Comparison of ENCODE assay signal across 1 cellular context in the genomic region with DNA sequence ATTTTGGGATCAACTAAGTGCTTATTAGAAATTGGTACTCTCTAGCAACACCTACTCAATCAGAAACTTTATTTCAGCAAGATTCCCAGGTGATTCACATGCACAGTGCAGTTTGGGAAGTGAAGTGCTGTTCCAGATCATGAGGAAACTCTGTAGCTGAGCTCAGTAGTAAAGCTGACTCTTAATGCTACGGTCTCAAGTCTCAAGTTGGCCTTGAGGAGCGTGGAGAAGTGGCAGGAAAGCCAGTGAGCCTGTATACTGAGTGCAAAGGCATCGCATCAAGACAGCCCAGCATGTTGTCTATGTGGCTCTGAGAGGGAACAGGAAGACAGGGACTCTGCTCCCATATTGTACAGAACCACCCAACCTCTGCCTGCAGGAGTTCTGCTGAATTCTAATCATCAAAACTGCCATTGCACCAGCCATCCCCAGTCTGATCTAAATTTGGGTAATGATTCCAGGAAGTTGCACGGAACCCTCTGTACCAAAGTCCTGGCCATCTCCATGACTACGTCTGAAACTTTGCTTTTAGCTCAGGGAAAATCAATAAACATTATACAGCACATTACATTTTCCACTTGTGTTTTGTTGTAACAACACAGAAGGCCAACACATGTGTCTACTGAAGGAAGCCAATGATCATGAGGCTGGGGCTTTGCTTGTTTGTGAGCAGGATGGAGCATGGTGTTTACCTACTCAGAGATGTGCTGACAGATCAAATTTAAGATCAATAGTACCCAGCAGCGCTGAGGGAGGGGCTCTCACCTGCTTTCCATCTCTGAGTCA.
TF ChIP-seq lines count a peak whose summit lies in the region.

No MANE protein-coding gene starts in this region.

TF ChIP-seq in IMR-90, 13 proteins besides CTCF, POLR2A, EP300 and RAD21:
- TF ChIP-seq MAFK (IDR thresholded peaks at IDR 0.05; ENCODE audit: low read depth, low read length), result peak; percentile 28; the same call in 1 of the 2 replicates
- no peak for TF ChIP-seq RCOR1 (IDR thresholded peaks at IDR 0.05; ENCODE audit: insufficient replicate concordance, low read length)
TF ChIP-seq in IMR-90: peak in this region for 1.
